ENCODE assay signal across 8 cellular contexts in genomic region chr9:97501972-97502221, GRCh38. TPM values are rescaled to one million over a fixed set of nuclear protein-coding genes. Genes with fewer than 3 reads are reported as not detected.
DNase-seq lines count a peak whose midpoint lies in the region; ATAC-seq and TF ChIP-seq lines count a peak whose summit lies in the region.

No MANE protein-coding gene starts in this region.

- peak overlapping the region; percentile 93 to 95 for H3K27ac ChIP-seq in coronary artery

- H3K4me3 Mint-ChIP-seq in activated T-cell treated with anti-CD3 and anti-CD28 coated beads, Interleukin-2, amount 50 U/mL, for 24 hours, result peak overlapping the region; percentile 71
- no peak overlapping the region for H3K4me3 Mint-ChIP-seq in natural killer cell

- intact Hi-C loops in natural killer cell (cut with micrococcal nuclease), result no loop called here

- peak; percentile 33 for ATAC-seq in HG03280 (IDR thresholded peaks at IDR 0.05; ENCODE audit: unreplicated experiment)
- ATAC-seq in natural killer cell, result peak in 2 of 3 donors; percentile 14 to 33

- H3K27ac Mint-ChIP-seq in activated T-cell treated with anti-CD3 and anti-CD28 coated beads, Interleukin-2, amount 50 U/mL, for 24 hours, result no peak overlapping the region
- H3K27ac Mint-ChIP-seq in natural killer cell, result no peak overlapping the region

- peaks cover 17% of the 10 kb centered on the region for H3K4me1 Mint-ChIP-seq in activated T-cell treated with anti-CD3 and anti-CD28 coated beads, Interleukin-2, amount 50 U/mL, for 24 hours (ENCODE audit: low read depth)
- H3K4me1 Mint-ChIP-seq in natural killer cell, result peaks cover 11 to 15% of the 10 kb centered on the region in 2 donors

- no peaks in the 10 kb centered on the region for H3K9me3 Mint-ChIP-seq in activated T-cell treated with anti-CD3 and anti-CD28 coated beads, Interleukin-2, amount 50 U/mL, for 24 hours
- no peaks in the 10 kb centered on the region for H3K9me3 Mint-ChIP-seq in natural killer cell

- peaks cover 3% of the 10 kb centered on the region for H3K36me3 Mint-ChIP-seq in activated T-cell treated with anti-CD3 and anti-CD28 coated beads, Interleukin-2, amount 50 U/mL, for 24 hours (ENCODE audit: low read depth)
- no peaks in the 10 kb centered on the region for H3K36me3 Mint-ChIP-seq in natural killer cell

- no peak for DNase-seq in activated T-cell treated with anti-CD3 and anti-CD28 coated beads, Interleukin-2, amount 50 U/mL, for 24 hours
- DNase-seq in activated T-cell treated with anti-CD3 and anti-CD28 coated beads for 4 hours, result no peak
- DNase-seq in coronary artery (ENCODE audit: low spot score), result no peak
- DNase-seq in natural killer cell, result no peak
- DNase-seq in NCI-H187 treated with DMSO at 0.1 percent for 48 hours (lab: John Stamatoyannopoulos, UW), result no peak
- no peak for DNase-seq in NCI-H446 (lab: John Stamatoyannopoulos, UW)
- no peak for DNase-seq in NCI-H2081 (lab: John Stamatoyannopoulos, UW)

- H3K27me3 Mint-ChIP-seq in activated T-cell treated with anti-CD3 and anti-CD28 coated beads, Interleukin-2, amount 50 U/mL, for 24 hours, result peaks cover 27% of the 10 kb centered on the region
- peaks cover 10 to 31% of the 10 kb centered on the region in 2 donors for H3K27me3 Mint-ChIP-seq in natural killer cell (ENCODE audit: low read depth in 2 of 2)

- TF ChIP-seq CTCF in coronary artery (IDR thresholded peaks at IDR 0.05) (no peak), natural killer cell (IDR thresholded peaks at IDR 0.05) (no peak)

- H3K4me3 ChIP-seq in coronary artery, result peak overlapping the region; percentile 94

RNA-seq across cellular contexts. Expression of gene TMOD1, which starts 0.4 kb away (rescaled TPM):
- 1 to 10 TPM; 1.9 to 3.2 (median 2.0) TPM for total RNA-seq in natural killer cell
